ENCODE assay signal across 1 cellular context in the genomic region with DNA sequence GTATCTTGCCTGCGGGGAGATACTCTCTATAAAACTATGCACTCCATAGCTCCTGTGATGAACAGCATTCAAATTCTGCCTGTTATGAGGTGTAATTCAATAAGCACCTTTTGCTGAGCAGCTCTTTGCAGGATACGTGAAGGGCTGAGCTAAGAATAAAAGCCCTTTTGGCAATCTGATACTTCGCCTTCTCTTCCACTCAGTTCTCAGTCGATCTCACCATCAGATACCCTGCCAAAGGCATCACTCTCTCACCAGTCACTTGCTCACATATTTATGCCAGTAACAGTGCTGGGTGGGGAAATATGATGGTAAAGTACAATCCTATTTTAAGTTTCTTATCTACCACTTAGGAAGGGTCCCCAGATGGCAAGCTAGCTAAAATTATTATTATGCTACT.
TF ChIP-seq lines count a peak whose summit lies in the region.

No MANE protein-coding gene starts in this region.

TF ChIP-seq in H1, 55 proteins besides CTCF, POLR2A, EP300 and RAD21:
- TF ChIP-seq BRCA1 (IDR thresholded peaks at IDR 0.05; ENCODE audit: low read depth, low read length) = no peak
- no peak for TF ChIP-seq SIN3A (conservative IDR thresholded peaks at IDR 0.05 in 1 of 2, IDR thresholded peaks at IDR 0.05 in 1 of 2; ENCODE audit: low read depth in 1 of 2, low read length in 2 of 2)
- no peak for TF ChIP-seq EZH2 (IDR thresholded peaks at IDR 0.05; ENCODE audit: low read depth, low read length, severe bottlenecking)
